In the genomic region with DNA sequence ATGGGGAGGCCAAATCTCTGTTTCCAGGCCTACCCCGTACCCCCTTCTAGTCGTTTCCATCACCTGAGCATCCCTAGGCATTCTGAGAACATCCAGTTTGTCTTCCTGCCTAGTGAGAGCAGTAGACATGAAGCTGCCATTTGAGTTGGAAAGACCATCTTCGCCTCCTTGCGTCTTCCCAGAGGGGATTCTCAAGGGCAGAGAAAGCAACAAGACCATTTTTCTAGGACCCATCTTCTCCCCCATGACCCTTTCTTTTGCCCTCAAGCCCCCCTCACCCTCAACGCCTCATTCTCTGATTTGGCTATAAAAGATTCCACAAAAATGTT, we compare ENCODE assay signal across 10 cellular contexts.
A peak's percentile ranks its signal among the peaks of the same experiment; 100 is the strongest.
DNase-seq lines count a peak whose midpoint lies in the region; ATAC-seq and TF ChIP-seq lines count a peak whose summit lies in the region.
"Had no signal": no experiment of that assay in that cellular context is flagged by ENCODE, and none has a peak within 500 bp of the region (broad histone marks: within the 10 kb centered on the region; RNA-seq: fewer than 3 reads in every experiment).

No MANE protein-coding gene starts in this region.

- no peaks in the 10 kb centered on the region for H3K27me3 Mint-ChIP-seq in activated CD4-positive, alpha-beta T cell treated with anti-CD3 and anti-CD28 coated beads for 36 hours
- no peaks in the 10 kb centered on the region for H3K27me3 Mint-ChIP-seq in activated T-helper 1 cell treated with anti-CD3 and anti-CD28 coated beads, Interleukin-12 subunit alpha, Interleukin-12 subunit beta, Interleukin-2, Interleukin-4 antibody, amounts not matched to agents 30 ng/mL and 10 ng/mL and 1 ng/mL, durations not matched to agents 14 hours and 24 hours and 36 hours (ENCODE audit: insufficient read depth)
- H3K27me3 Mint-ChIP-seq: type B pancreatic cell had no signal

- peaks cover 49% of the 10 kb centered on the region for H3K36me3 Mint-ChIP-seq in activated CD4-positive, alpha-beta T cell treated with anti-CD3 and anti-CD28 coated beads for 36 hours (ENCODE audit: low read depth)
- H3K36me3 Mint-ChIP-seq in activated T-helper 1 cell treated with anti-CD3 and anti-CD28 coated beads, Interleukin-12 subunit alpha, Interleukin-12 subunit beta, Interleukin-2, Interleukin-4 antibody, amounts not matched to agents 30 ng/mL and 10 ng/mL and 1 ng/mL, durations not matched to agents 14 hours and 24 hours and 36 hours (ENCODE audit: low read depth): peaks cover 45% of the 10 kb centered on the region
- H3K36me3 Mint-ChIP-seq: type B pancreatic cell had no signal

- no peak overlapping the region for H3K4me3 ChIP-seq in lower lobe of right lung
- H3K4me3 ChIP-seq: psoas muscle had no signal

- CTCF ChIA-PET in activated CD4-positive, alpha-beta T cell treated with anti-CD3 and anti-CD28 coated beads for 36 hours (lab: Charles Lee): interaction anchor here (0.9 to 2.4 kb wide), 6 partner anchors 9 to 153 kb away, joined by 3 to 10 read pairs (median 4); no protein-coding TSS in a partner anchor

- POLR2A ChIA-PET in activated CD4-positive, alpha-beta T cell treated with anti-CD3 and anti-CD28 coated beads for 36 hours (lab: Charles Lee): interaction anchor here (2.2 kb wide), 1 partner anchor 20 kb away, joined by 8 read pairs; no protein-coding TSS in a partner anchor

- peak overlapping the region; percentile 100 for H3K27ac Mint-ChIP-seq in activated CD4-positive, alpha-beta T cell treated with anti-CD3 and anti-CD28 coated beads for 36 hours
- H3K27ac Mint-ChIP-seq in activated T-helper 1 cell treated with anti-CD3 and anti-CD28 coated beads, Interleukin-12 subunit alpha, Interleukin-12 subunit beta, Interleukin-2, Interleukin-4 antibody, amounts not matched to agents 30 ng/mL and 10 ng/mL and 1 ng/mL, durations not matched to agents 14 hours and 24 hours and 36 hours: peak overlapping the region; percentile 100

- intact Hi-C loops in activated CD4-positive, alpha-beta T cell treated with anti-CD3 and anti-CD28 coated beads for 36 hours (cut with DNase I, micrococcal nuclease): loop anchor here (1.0 to 10.0 kb wide), 8 partner anchors 8 to 504 kb away; no protein-coding TSS in a partner anchor
- intact Hi-C loops in activated T-helper 1 cell treated with anti-CD3 and anti-CD28 coated beads, Interleukin-12 subunit alpha, Interleukin-12 subunit beta, Interleukin-2, Interleukin-4 antibody, amounts not matched to agents 30 ng/mL and 10 ng/mL and 1 ng/mL, durations not matched to agents 14 hours and 24 hours and 36 hours (cut with micrococcal nuclease): loop anchor here (2.0 to 5.0 kb wide), 5 partner anchors 80 to 443 kb away; a partner anchor contains a TSS
- intact Hi-C loops in lower lobe of right lung (cut with DNase I): no loop called here

- ATAC-seq in activated CD4-positive, alpha-beta T cell treated with anti-CD3 and anti-CD28 coated beads for 36 hours: no peak
- ATAC-seq in lower lobe of right lung: no peak

- H3K9me3 Mint-ChIP-seq in activated CD4-positive, alpha-beta T cell treated with anti-CD3 and anti-CD28 coated beads for 36 hours (ENCODE audit: low read depth): no peaks in the 10 kb centered on the region
- no peaks in the 10 kb centered on the region for H3K9me3 Mint-ChIP-seq in activated T-helper 1 cell treated with anti-CD3 and anti-CD28 coated beads, Interleukin-12 subunit alpha, Interleukin-12 subunit beta, Interleukin-2, Interleukin-4 antibody, amounts not matched to agents 30 ng/mL and 10 ng/mL and 1 ng/mL, durations not matched to agents 14 hours and 24 hours and 36 hours
- H3K9me3 Mint-ChIP-seq: type B pancreatic cell had no signal

- TF ChIP-seq CTCF in lower lobe of right lung (IDR thresholded peaks at IDR 0.05): no peak

- peaks cover 77% of the 10 kb centered on the region for H3K4me1 ChIP-seq in lower lobe of right lung

- peaks cover 93% of the 10 kb centered on the region for H3K4me1 Mint-ChIP-seq in activated CD4-positive, alpha-beta T cell treated with anti-CD3 and anti-CD28 coated beads for 36 hours
- H3K4me1 Mint-ChIP-seq in activated T-helper 1 cell treated with anti-CD3 and anti-CD28 coated beads, Interleukin-12 subunit alpha, Interleukin-12 subunit beta, Interleukin-2, Interleukin-4 antibody, amounts not matched to agents 30 ng/mL and 10 ng/mL and 1 ng/mL, durations not matched to agents 14 hours and 24 hours and 36 hours (ENCODE audit: low read depth): peaks cover 92% of the 10 kb centered on the region

- H3K36me3 ChIP-seq in lower lobe of right lung: no peaks in the 10 kb centered on the region

- DNase-seq in activated CD4-positive, alpha-beta T cell treated with anti-CD3 and anti-CD28 coated beads for 36 hours: no peak
- no peak for DNase-seq in activated CD4-positive, alpha-beta T cell treated with anti-CD3 and anti-CD28 coated beads for 4 hours
- DNase-seq in activated T-helper 1 cell treated with anti-CD3 and anti-CD28 coated beads, Interleukin-12 subunit alpha, Interleukin-12 subunit beta, Interleukin-2, Interleukin-4 antibody, amounts not matched to agents 30 ng/mL and 10 ng/mL and 1 ng/mL, durations not matched to agents 14 hours and 24 hours and 36 hours (ENCODE audit: low spot score): peak; percentile 21
- no peak for DNase-seq in lower lobe of right lung
- no peak for DNase-seq in DMS53 treated with DMSO at 0.1 percent for 48 hours (lab: John Stamatoyannopoulos, UW; ENCODE audit: unreplicated experiment)
- DNase-seq in Kasumi-1 (lab: John Stamatoyannopoulos, UW): no peak
- no peak for DNase-seq in OCI-M2 (lab: John Stamatoyannopoulos, UW; ENCODE audit: unreplicated experiment)

- H3K9me3 ChIP-seq in lower lobe of right lung: no peaks in the 10 kb centered on the region
- H3K9me3 ChIP-seq: psoas muscle had no signal

- peak overlapping the region; percentile 76 for H3K4me3 Mint-ChIP-seq in activated CD4-positive, alpha-beta T cell treated with anti-CD3 and anti-CD28 coated beads for 36 hours
- H3K4me3 Mint-ChIP-seq in activated T-helper 1 cell treated with anti-CD3 and anti-CD28 coated beads, Interleukin-12 subunit alpha, Interleukin-12 subunit beta, Interleukin-2, Interleukin-4 antibody, amounts not matched to agents 30 ng/mL and 10 ng/mL and 1 ng/mL, durations not matched to agents 14 hours and 24 hours and 36 hours: peak overlapping the region; percentile 91

- H3K27me3 ChIP-seq in lower lobe of right lung (ENCODE audit: low read depth): no peaks in the 10 kb centered on the region

- H3K27ac ChIP-seq in lower lobe of right lung (peak overlapping the region; percentile 81), temporal lobe (ENCODE audit: low read depth, low read length) (peak overlapping the region; percentile 46)
